In genomic region chr3:158809642-158810041, GRCh38 we compare ENCODE assay signal across 9 cellular contexts. TPM values are rescaled to one million over a fixed set of nuclear protein-coding genes. Genes with fewer than 3 reads are reported as not detected.
A peak's percentile ranks its signal among the peaks of the same experiment; 100 is the strongest.
DNase-seq lines count a peak whose midpoint lies in the region; FAIRE-seq and TF ChIP-seq lines count a peak whose summit lies in the region.
"Had no signal": no experiment of that assay in that cellular context is flagged by ENCODE, and none has a peak within 500 bp of the region (broad histone marks: within the 10 kb centered on the region; RNA-seq: fewer than 3 reads in every experiment).

No MANE protein-coding gene starts in this region.

- no peak overlapping the region for H3K9ac ChIP-seq in astrocyte (ENCODE audit: low read length)

- H3K27ac ChIP-seq in astrocyte (ENCODE audit: low read depth, low read length) (peak overlapping the region; percentile 60), neutrophil (peak overlapping the region; percentile 94), sigmoid colon (peak overlapping the region in 1 of 4 donors; percentile 25)
- H3K27ac ChIP-seq: pancreas had no signal

- no peak for FAIRE-seq in astrocyte (lab: Jason Lieb, UNC)
- FAIRE-seq: pancreas had no signal

- TF ChIP-seq POLR2A in sigmoid colon (IDR thresholded peaks at IDR 0.05): no peak

- peak overlapping the region; percentile 25 for H3K4me3 Mint-ChIP-seq in astrocyte (ENCODE audit: unreplicated experiment)

- peaks cover 40% of the 10 kb centered on the region for H3K36me3 ChIP-seq in astrocyte (ENCODE audit: insufficient read depth, low read length)
- H3K36me3 ChIP-seq in neutrophil: peaks cover 32% of the 10 kb centered on the region
- peaks cover 0 to 83% (median 35%) of the 10 kb centered on the region in 4 donors for H3K36me3 ChIP-seq in sigmoid colon

- H3K4me1 ChIP-seq in astrocyte (ENCODE audit: insufficient read depth, low read length): peaks cover 16% of the 10 kb centered on the region
- peaks cover 46 to 48% of the 10 kb centered on the region in 2 experiments for H3K4me1 ChIP-seq in neutrophil (ENCODE audit: control insufficient read depth in 1 of 2, insufficient read depth in 1 of 2, low read depth in 1 of 2, low read length in 1 of 2)
- H3K4me1 ChIP-seq in sigmoid colon: no peaks in the 10 kb centered on the region
- H3K4me1 ChIP-seq: transverse colon had no signal

- H4K20me1 ChIP-seq in astrocyte (ENCODE audit: insufficient read depth, low read length): no peaks in the 10 kb centered on the region

- H3K79me2 ChIP-seq in astrocyte (ENCODE audit: insufficient read depth, low read length): peaks cover 18% of the 10 kb centered on the region

- peaks cover 33% of the 10 kb centered on the region for H3K4me1 Mint-ChIP-seq in astrocyte (ENCODE audit: low read depth, unreplicated experiment)

- TF ChIP-seq CTCF in astrocyte (IDR thresholded peaks at IDR 0.05; ENCODE audit: insufficient read depth, low read depth, low read length) (no peak), neutrophil (IDR thresholded peaks at IDR 0.05) (no peak), sigmoid colon (IDR thresholded peaks at IDR 0.05) (no peak)

- peak; percentile 64 for DNase-seq in HT1080 (ENCODE audit: low read depth)
- DNase-seq in NOMO-1 treated with DMSO at 0.1 percent for 48 hours (lab: John Stamatoyannopoulos, UW; ENCODE audit: unreplicated experiment): peak; percentile 95
- no peak for DNase-seq in astrocyte (ENCODE audit: low read depth)
- no peak for DNase-seq in GOT3 (lab: John Stamatoyannopoulos, UW)
- no peak for DNase-seq in sigmoid colon
- no peak for DNase-seq in NAMALWA (ENCODE audit: low spot score)
- DNase-seq: pancreas, transverse colon had no signal

- H3K9me3 Mint-ChIP-seq in astrocyte (ENCODE audit: unreplicated experiment): peaks cover 2% of the 10 kb centered on the region

- WGBS in sigmoid colon, 2 donors: 86 to 93% methylated on average over 4 of the region's 4 CpGs

- intact Hi-C loops in sigmoid colon (cut with DNase I): loop anchor here (10.0 kb wide), 1 partner anchor 235 kb away; the partner anchor contains the start of gene MLF1

- H3K27ac Mint-ChIP-seq in astrocyte (ENCODE audit: unreplicated experiment): peak overlapping the region; percentile 98

- no peak for TF ChIP-seq EP300 in sigmoid colon (IDR thresholded peaks at IDR 0.05)

- H3K27me3 Mint-ChIP-seq in astrocyte (ENCODE audit: low read depth, unreplicated experiment): no peaks in the 10 kb centered on the region

- H2AFZ ChIP-seq in astrocyte (ENCODE audit: low read depth, low read length): no peak overlapping the region

- no peak overlapping the region for H3K4me3 ChIP-seq in astrocyte (ENCODE audit: insufficient read depth, low read depth, low read length)
- H3K4me3 ChIP-seq in neutrophil (ENCODE audit: low read depth in 1 of 2, low read length in 1 of 2): peak overlapping the region; percentile 12 to 48
- H3K4me3 ChIP-seq in sigmoid colon: no peak overlapping the region
- H3K4me3 ChIP-seq: pancreas, transverse colon had no signal

- peaks cover 9% of the 10 kb centered on the region for H3K36me3 Mint-ChIP-seq in astrocyte (ENCODE audit: low read depth, unreplicated experiment)

- peak overlapping the region; percentile 52 for H3K4me2 ChIP-seq in astrocyte (ENCODE audit: low read length)

- H3K27me3 ChIP-seq in astrocyte (ENCODE audit: insufficient read depth, low read length): no peaks in the 10 kb centered on the region
- no peaks in the 10 kb centered on the region for H3K27me3 ChIP-seq in neutrophil
- no peaks in the 10 kb centered on the region for H3K27me3 ChIP-seq in sigmoid colon
- H3K27me3 ChIP-seq: pancreas, transverse colon had no signal

- no peaks in the 10 kb centered on the region for H3K9me3 ChIP-seq in astrocyte (ENCODE audit: insufficient read depth, low read depth, low read length)
- no peaks in the 10 kb centered on the region for H3K9me3 ChIP-seq in neutrophil
- H3K9me3 ChIP-seq in sigmoid colon: no peaks in the 10 kb centered on the region
- H3K9me3 ChIP-seq: pancreas, transverse colon had no signal

RNA-seq across cellular contexts. Expression of gene MFSD1, which starts 7.8 kb away (rescaled TPM):
- 140 and 150 TPM in 2 replicates for total RNA-seq in HT1080 (2014; rRNA removed; shearing (Covaris generic))
- 133 and 154 TPM in 2 replicates for polyA plus RNA-seq in HT1080 (2015; cell fraction: cytosol; rRNA removed)
- polyA plus RNA-seq in HT1080 (2015; cell fraction: nucleus; rRNA removed): 153 and 174 TPM in 2 replicates
- total RNA-seq in astrocyte (62.2 and 70.1 TPM in 2 replicates), sigmoid colon (10 to 100 TPM; 53.9 to 58.5 (median 56.4) TPM)
- polyA plus RNA-seq in sigmoid colon: 10 to 100 TPM; 25.2 to 54.1 (median 39.5) TPM

Comparison
In these comparisons a context has a peak if more than half of its experiments do, and no peak if none do; other contexts are left out.
1. DNase-seq: peak in HT1080 (single experiment) and NOMO-1 treated with DMSO at 0.1 percent for 48 hours (single experiment); none in astrocyte (single experiment), GOT3 (single experiment), sigmoid colon (single experiment) and NAMALWA (single experiment).
2. H3K4me3 ChIP-seq: peak in neutrophil (2 of 2); none in astrocyte (single experiment) and sigmoid colon (0 of 4).